8 cellular contexts compared by ENCODE assay signal in the genomic region with DNA sequence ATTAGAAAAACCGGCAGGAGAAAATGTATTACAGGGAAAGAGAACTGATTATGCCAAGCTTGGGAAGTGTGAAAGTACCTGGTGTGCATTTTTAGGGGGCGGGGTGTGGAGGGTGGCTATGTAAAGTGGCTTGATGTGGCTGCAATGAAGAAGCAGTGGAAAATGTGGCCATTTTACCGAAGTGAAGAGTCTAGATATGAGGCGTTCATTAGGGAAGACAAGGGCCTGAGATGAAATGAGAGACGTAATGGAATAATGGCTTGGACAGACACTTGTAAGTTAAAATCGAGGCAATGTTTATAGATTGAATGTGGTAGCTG. TPM values are rescaled to one million over a fixed set of nuclear protein-coding genes. Genes with fewer than 3 reads are reported as not detected.
DNase-seq lines count a peak whose midpoint lies in the region; ATAC-seq and TF ChIP-seq lines count a peak whose summit lies in the region.

No MANE protein-coding gene starts in this region.

- H3K27me3 Mint-ChIP-seq in memory B cell: no peaks in the 10 kb centered on the region

- peak overlapping the region; percentile 27 for H2AFZ ChIP-seq in mammary epithelial cell (ENCODE audit: low read depth, low read length)

- no peak for TF ChIP-seq EP300 in stomach (IDR thresholded peaks at IDR 0.05)

- DNase-seq in HK-2 (ENCODE audit: unreplicated experiment): peak; percentile 29
- DNase-seq in T-helper 1 cell: peak in 3 of 5 donors; percentile 11 to 43 (median 33)
- DNase-seq in mammary epithelial cell: peak; percentile 57
- DNase-seq in memory B cell (ENCODE audit: low spot score in 2 of 2): peak in 1 of 2 donors; percentile 22
- no peak for DNase-seq in stomach
- no peak for DNase-seq in activated CD4-positive, CD25-positive, alpha-beta regulatory T cell (lab: John Stamatoyannopoulos, UW)

- peaks cover 4% of the 10 kb centered on the region for H3K36me3 Mint-ChIP-seq in memory B cell

- peak; percentile 8 for ATAC-seq in memory B cell (ENCODE audit: low read depth)
- no peak for ATAC-seq in GM21526 (IDR thresholded peaks at IDR 0.05; ENCODE audit: low FRiP score, unreplicated experiment)

- H3K4me2 ChIP-seq in mammary epithelial cell (ENCODE audit: insufficient read depth, low read depth, low read length): peak overlapping the region; percentile 63

- H3K36me3 ChIP-seq in mammary epithelial cell (ENCODE audit: insufficient read depth, low read length): no peaks in the 10 kb centered on the region
- H3K36me3 ChIP-seq in stomach: no peaks in the 10 kb centered on the region

- TF ChIP-seq POLR2A in stomach (IDR thresholded peaks at IDR 0.05): no peak

- H3K27me3 ChIP-seq in mammary epithelial cell (ENCODE audit: insufficient read depth, low read length) (no peaks in the 10 kb centered on the region), stomach (no peaks in the 10 kb centered on the region)

- H3K27ac ChIP-seq in C4-2B: peak overlapping the region; percentile 87; the same call in 1 of the 2 replicates
- H3K27ac ChIP-seq in mammary epithelial cell (ENCODE audit: insufficient read depth, low read depth, low read length): peak overlapping the region; percentile 93
- H3K27ac ChIP-seq in stomach: peak overlapping the region; percentile 69 to 99 (median 95)

- dilution Hi-C loops in mammary epithelial cell (cut with HindIII; ENCODE audit: low sequenced_read_pairs): loop anchor here (5.0 kb wide), 2 partner anchors 47 to 102 kb away; no protein-coding TSS in a partner anchor

- H3K27ac Mint-ChIP-seq in memory B cell: peak overlapping the region; percentile 90

- in situ Hi-C loops in mammary epithelial cell (cut with MboI; ENCODE audit: low sequenced_read_pairs in 2 of 2): loop anchor here in 1 of 2 donors (5.0 kb wide), 1 partner anchor 102 kb away; no protein-coding TSS in a partner anchor

- H3K9me3 Mint-ChIP-seq in memory B cell: no peaks in the 10 kb centered on the region

- H3K79me2 ChIP-seq in mammary epithelial cell (ENCODE audit: insufficient read depth, low read length): peaks cover 93% of the 10 kb centered on the region

- peak overlapping the region; percentile 98 for H3K9ac ChIP-seq in mammary epithelial cell (ENCODE audit: insufficient read depth, low read length)

- H4K20me1 ChIP-seq in mammary epithelial cell (ENCODE audit: insufficient read depth, low read length): no peaks in the 10 kb centered on the region

- CTCF ChIA-PET in mammary epithelial cell (lab: Charles Lee; ENCODE audit: low non-redundant PET): interaction anchor here (0.6 kb wide), 1 partner anchor 101 kb away, joined by 6 read pairs; no protein-coding TSS in a partner anchor

- peaks cover 16% of the 10 kb centered on the region for H3K4me1 Mint-ChIP-seq in memory B cell

- peak overlapping the region; percentile 61 to 95 (median 92) for H3K4me3 ChIP-seq in mammary epithelial cell (replicated peaks in 1 of 3; ENCODE audit: insufficient read depth in 1 of 3, low read depth in 2 of 3, low read length in 3 of 3)
- peak overlapping the region; percentile 75 to 80 (median 78) for H3K4me3 ChIP-seq in stomach

- H3K4me3 Mint-ChIP-seq in memory B cell: peak overlapping the region; percentile 92

- 0% methylated on average over 6 of the region's 6 CpGs for WGBS in mammary epithelial cell (ENCODE audit: low coverage, missing lambda C conversion rate)
- WGBS in stomach, 5 donors: 5 to 8% (median 6%) methylated on average over 6 of the region's 6 CpGs

- TF ChIP-seq CTCF in C4-2B (conservative IDR thresholded peaks at IDR 0.05) (no peak), mammary epithelial cell (conservative IDR thresholded peaks at IDR 0.05 in 1 of 2, IDR thresholded peaks at IDR 0.05 in 1 of 2; ENCODE audit: extremely low read depth in 1 of 2, insufficient read depth in 1 of 2, low read depth in 1 of 2, low read length in 2 of 2) (no peak), stomach (IDR thresholded peaks at IDR 0.05) (no peak)

- no TSS peak for BruUV-seq in mammary epithelial cell (replicated peaks; lab: Mats Ljungman, UMichigan)

- H3K9me3 ChIP-seq in mammary epithelial cell (replicated peaks; ENCODE audit: insufficient read depth, low read length) (no peaks in the 10 kb centered on the region), stomach (no peaks in the 10 kb centered on the region)

- intact Hi-C loops in mammary epithelial cell (cut with micrococcal nuclease): loop anchor here (1.0 to 5.0 kb wide), 3 partner anchors 116 to 313 kb away; a partner anchor contains a TSS
- intact Hi-C loops in stomach (cut with DNase I; ENCODE audit: low total_unique reads): no loop called here

- peaks cover 19% of the 10 kb centered on the region for H3K4me1 ChIP-seq in mammary epithelial cell (ENCODE audit: insufficient read depth, low read length)
- H3K4me1 ChIP-seq in stomach: peaks cover 0 to 63% (median 27%) of the 10 kb centered on the region in 4 donors

RNA-seq across cellular contexts. Expression of a gene that starts 1.2 kb away (rescaled TPM):
- total RNA-seq in mammary epithelial cell (100 to 1,000 TPM; 113 to 133 TPM), stomach (100 to 1,000 TPM in 2 of 5 donors, 10 to 100 TPM in 3; 40.8 to 165 (median 59.4) TPM)
- polyA plus RNA-seq in mammary epithelial cell (66.2 TPM), stomach (10 to 100 TPM; 11.0 to 22.6 (median 14.7) TPM)
- 73.7 TPM for polyA minus RNA-seq in mammary epithelial cell

RNA-seq across cellular contexts. Expression of a gene that starts 1.5 kb away (rescaled TPM):
- total RNA-seq in mammary epithelial cell (10 to 100 TPM; 39.3 to 55.6 TPM), stomach (10 to 100 TPM in 3 of 5 donors, 1 to 10 TPM in 2; 4.5 to 16.3 (median 11.6) TPM)
- polyA plus RNA-seq in mammary epithelial cell (16.4 TPM), stomach (1 to 10 TPM in 2 of 3 donors, under 1 TPM in 1; 0.92 to 1.5 (median 1.5) TPM)
- 46.3 TPM for polyA minus RNA-seq in mammary epithelial cell

Comparison
In these comparisons a context has a peak if more than half of its experiments do, and no peak if none do; other contexts are left out.
1. DNase-seq: peak in HK-2 (single experiment), T-helper 1 cell (3 of 5) and mammary epithelial cell (single experiment); none in stomach (single experiment) and activated CD4-positive, CD25-positive, alpha-beta regulatory T cell (0 of 4).
2. Peak in every context shown above with its lines, with median percentiles within 50 percentile points of each other: H3K27ac ChIP-seq.